In genomic region chr4:2803624-2804448, GRCh38 we compare ENCODE assay signal across 13 cellular contexts. TPM values are rescaled to one million over a fixed set of nuclear protein-coding genes. Genes with fewer than 3 reads are reported as not detected.
DNase-seq lines count a peak whose midpoint lies in the region; ATAC-seq, FAIRE-seq and TF ChIP-seq lines count a peak whose summit lies in the region.
"Had no signal": no experiment of that assay in that cellular context is flagged by ENCODE, and none has a peak within 500 bp of the region (broad histone marks: within the 10 kb centered on the region; RNA-seq: fewer than 3 reads in every experiment).

No MANE protein-coding gene starts in this region.

- no peak overlapping the region for H3K9ac ChIP-seq in kidney (ENCODE audit: low read length in 2 of 2)

- no peak for FAIRE-seq in kidney (lab: Jason Lieb, UNC)
- FAIRE-seq: endometrium, G401.6 had no signal

- TF ChIP-seq POLR2A in tibial nerve (IDR thresholded peaks at IDR 0.05), result no peak

- intact Hi-C loops in kidney (cut with DNase I), result no loop called here

- no peak for ATAC-seq in HG02970 (IDR thresholded peaks at IDR 0.05; ENCODE audit: low FRiP score, unreplicated experiment)
- ATAC-seq: SK-N-SH treated with all-trans-retinoic acid at 6 μM for 48 hours had no signal

- H3K4me1 ChIP-seq in kidney (ENCODE audit: control insufficient read depth in 1 of 2, insufficient read depth in 1 of 2, low read depth in 1 of 2, low read length in 2 of 2) (peaks cover 38 to 63% of the 10 kb centered on the region in 2 donors), tibial nerve (peaks cover 6 to 96% (median 93%) of the 10 kb centered on the region in 4 donors)

- TF ChIP-seq CTCF in kidney (IDR thresholded peaks at IDR 0.05; ENCODE audit: borderline replicate concordance, extremely low read depth, insufficient read depth) (no peak), tibial nerve (IDR thresholded peaks at IDR 0.05) (no peak)

- H3K4me3 ChIP-seq in kidney (ENCODE audit: low read length in 2 of 2) (no peak overlapping the region), tibial nerve (no peak overlapping the region)

- DNase-seq in NCI-H82 (lab: John Stamatoyannopoulos, UW) (peak; percentile 50), NCI-H82 treated with DMSO at 0.1 percent for 48 hours (lab: John Stamatoyannopoulos, UW; ENCODE audit: unreplicated experiment) (no peak), SW480 (ENCODE audit: low spot score) (peak; percentile 55), kidney (peak; percentile 73), tibial nerve (ENCODE audit: low spot score in 2 of 2) (no peak), occipital lobe (lab: John Stamatoyannopoulos, UW) (no peak)
- no peak for DNase-seq in effector CD8-positive, alpha-beta T cell (lab: John Stamatoyannopoulos, UW)
- DNase-seq: activated CD4-positive, alpha-beta T cell treated with anti-CD3 and anti-CD28 coated beads, Interleukin-2, amount 50 U/mL, for 48 hours; NCI-H2107 had no signal

- TF ChIP-seq EP300 in tibial nerve (IDR thresholded peaks at IDR 0.05), result peak in 1 of 2 donors; percentile 45

- 79 to 83% methylated on average over 19 to 20 of the region's 20 CpGs for WGBS in tibial nerve, 2 donors

- H3K27ac ChIP-seq in kidney (ENCODE audit: low read depth in 2 of 2, low read length in 2 of 2) (no peak overlapping the region), tibial nerve (peak overlapping the region; percentile 8 to 81 (median 75))

- H3K27me3 ChIP-seq in tibial nerve, result no peaks in the 10 kb centered on the region

- H3K36me3 ChIP-seq in kidney (ENCODE audit: control insufficient read depth in 1 of 2, insufficient read depth in 2 of 2, low read length in 2 of 2), result peaks cover 0 to 2% of the 10 kb centered on the region in 2 donors
- H3K36me3 ChIP-seq in tibial nerve, result peaks cover 0 to 3% (median 0%) of the 10 kb centered on the region in 3 donors

- H3K9me3 ChIP-seq in kidney (ENCODE audit: control insufficient read depth in 1 of 2, low read length in 2 of 2) (no peaks in the 10 kb centered on the region), tibial nerve (no peaks in the 10 kb centered on the region)

RNA-seq across cellular contexts. Expression of gene SH3BP2, which starts 11.0 kb away (rescaled TPM):
- total RNA-seq in kidney (128 TPM), tibial nerve (100 to 1,000 TPM in 1 of 4 donors, 10 to 100 TPM in 3; 70.5 to 161 (median 77.8) TPM), occipital lobe (24.8 TPM)
- 27.3 TPM for polyA plus RNA-seq in kidney (ENCODE audit: insufficient read depth, low read depth, low replicate concordance)

RNA-seq across cellular contexts. Expression of gene ADD1, which starts 39.8 kb away (rescaled TPM):
- 313 TPM for total RNA-seq in kidney
- 232 TPM for polyA plus RNA-seq in kidney (ENCODE audit: insufficient read depth, low read depth, low replicate concordance)
- total RNA-seq in tibial nerve, result 100 to 1,000 TPM; 270 to 449 (median 327) TPM
- total RNA-seq in occipital lobe, result 166 TPM

RNA-seq across cellular contexts. Expression of gene TNIP2, which starts 47.7 kb away (rescaled TPM):
- total RNA-seq in kidney (44.4 TPM), tibial nerve (100 to 1,000 TPM in 1 of 4 donors, 10 to 100 TPM in 3; 78.3 to 110 (median 89.3) TPM), occipital lobe (5.9 TPM)
- 43.1 TPM for polyA plus RNA-seq in kidney (ENCODE audit: insufficient read depth, low read depth, low replicate concordance)

Comparison
In these comparisons a context has a peak if more than half of its experiments do, and no peak if none do; other contexts are left out.
1. DNase-seq: peak in NCI-H82 (single experiment), SW480 (single experiment) and kidney (single experiment); none in NCI-H82 treated with DMSO at 0.1 percent for 48 hours (single experiment), tibial nerve (0 of 2), effector CD8-positive, alpha-beta T cell (single experiment) and occipital lobe (single experiment).
2. H3K27ac ChIP-seq: peak in tibial nerve (4 of 4); none in kidney (0 of 2).